Comparison of ENCODE assay signal across 28 cellular contexts in genomic region chrX:48451708-48452107, GRCh38.
"Had no signal": no experiment of that assay in that cellular context is flagged by ENCODE, and none has a peak within 500 bp of the region (broad histone marks: within the 10 kb centered on the region; RNA-seq: fewer than 3 reads in every experiment).

No MANE protein-coding gene starts in this region.

- ATAC-seq: activated T-cell treated with anti-CD3 and anti-CD28 coated beads, Interleukin-2, amount 50 U/mL, for 72 hours; body of pancreas; foreskin keratinocyte; gastrocnemius medialis; heart left ventricle; WTC11 had no signal

- DNase-seq: activated CD4-positive, alpha-beta memory T cell treated with anti-CD3 and anti-CD28 coated beads, Interleukin-2, amount 10 ng/mL, durations not matched to agents 7 days and 5 days; activated CD4-positive, alpha-beta T cell treated with anti-CD3 and anti-CD28 coated beads for 1 hour; activated CD4-positive, alpha-beta T cell treated with anti-CD3 and anti-CD28 coated beads for 4 hours; activated CD4-positive, alpha-beta T cell treated with anti-CD3 and anti-CD28 coated beads, Interleukin-2, amount 10 ng/mL, durations not matched to agents 7 days and 5 days; activated CD4-positive, alpha-beta T cell treated with anti-CD3 and anti-CD28 coated beads, Interleukin-2, amount 50 U/mL, for 4 hours; activated CD8-positive, alpha-beta memory T cell treated with anti-CD3 and anti-CD28 coated beads, Interleukin-2, amount 50 U/mL, for 48 hours; activated effector memory CD4-positive, alpha-beta T cell treated with Interleukin-2 at 50 U/mL for 16 hours; activated gamma-delta T cell treated with Interleukin-2 at 50 U/mL for 16 hours; activated naive CD4-positive, alpha-beta T cell treated with anti-CD3 and anti-CD28 coated beads, Interleukin-2, amount 50 U/mL, for 16 hours; activated naive CD4-positive, alpha-beta T cell treated with Interleukin-2 at 50 U/mL for 16 hours; activated T-cell treated with anti-CD3 and anti-CD28 coated beads for 4 hours; activated T-cell treated with anti-CD3 and anti-CD28 coated beads, Interleukin-2, amount 50 U/mL, for 24 hours; activated T-cell treated with anti-CD3 and anti-CD28 coated beads, Interleukin-2, amount 50 U/mL, for 72 hours; amygdala; aorta; body of pancreas; caudate nucleus; cortex of kidney; dermis blood vessel endothelial cell; effector CD4-positive, alpha-beta T cell; foreskin keratinocyte; gastrocnemius medialis; glutamatergic neuron; heart left ventricle; T-helper 2 cell had no signal

- H3K27ac ChIP-seq: body of pancreas, esophagus muscularis mucosa, foreskin keratinocyte, gastrocnemius medialis, heart left ventricle, VCaP had no signal
